Comparison of ENCODE assay signal across 1 cellular context in the genomic region with DNA sequence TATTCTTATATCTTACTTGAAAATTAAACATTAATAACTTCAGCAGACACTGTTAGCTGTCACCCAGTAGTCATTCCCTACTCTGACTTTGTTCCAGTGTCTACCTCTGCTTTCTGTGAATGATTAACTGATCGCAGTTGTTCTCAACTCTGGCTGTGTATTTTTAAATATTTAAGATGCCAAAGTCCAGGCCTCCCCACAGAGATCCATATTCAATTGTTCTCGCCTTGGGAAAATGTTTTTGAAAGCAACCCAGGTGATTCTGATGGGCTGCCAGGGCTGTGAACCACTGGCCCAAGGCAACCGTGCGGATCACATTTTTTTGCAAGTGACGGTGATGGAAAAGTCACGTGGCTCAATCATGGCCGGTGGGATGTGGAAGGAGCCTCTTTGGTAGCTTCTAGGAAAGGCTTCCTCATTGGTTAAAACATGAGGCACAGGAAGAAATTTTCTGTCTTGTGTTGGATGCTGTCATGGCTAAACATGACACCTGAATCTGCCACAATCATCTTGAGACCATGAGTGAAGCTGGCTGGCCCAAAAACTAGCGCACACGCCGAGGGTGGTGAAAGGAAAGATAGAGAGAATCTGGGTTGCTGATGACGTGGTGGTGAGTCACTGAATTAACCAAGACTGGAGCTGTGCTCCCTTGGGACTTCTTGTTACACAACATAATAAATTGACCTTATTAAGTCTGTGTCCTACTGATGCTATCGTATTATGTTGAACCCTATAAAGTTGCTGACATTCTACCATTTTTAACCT.
TF ChIP-seq lines count a peak whose summit lies in the region.

No MANE protein-coding gene starts in this region.

TF ChIP-seq in HepG2, 621 proteins besides CTCF, POLR2A, EP300 and RAD21 (continued from another document and continues in another):
- TF ChIP-seq, protein P1, sequence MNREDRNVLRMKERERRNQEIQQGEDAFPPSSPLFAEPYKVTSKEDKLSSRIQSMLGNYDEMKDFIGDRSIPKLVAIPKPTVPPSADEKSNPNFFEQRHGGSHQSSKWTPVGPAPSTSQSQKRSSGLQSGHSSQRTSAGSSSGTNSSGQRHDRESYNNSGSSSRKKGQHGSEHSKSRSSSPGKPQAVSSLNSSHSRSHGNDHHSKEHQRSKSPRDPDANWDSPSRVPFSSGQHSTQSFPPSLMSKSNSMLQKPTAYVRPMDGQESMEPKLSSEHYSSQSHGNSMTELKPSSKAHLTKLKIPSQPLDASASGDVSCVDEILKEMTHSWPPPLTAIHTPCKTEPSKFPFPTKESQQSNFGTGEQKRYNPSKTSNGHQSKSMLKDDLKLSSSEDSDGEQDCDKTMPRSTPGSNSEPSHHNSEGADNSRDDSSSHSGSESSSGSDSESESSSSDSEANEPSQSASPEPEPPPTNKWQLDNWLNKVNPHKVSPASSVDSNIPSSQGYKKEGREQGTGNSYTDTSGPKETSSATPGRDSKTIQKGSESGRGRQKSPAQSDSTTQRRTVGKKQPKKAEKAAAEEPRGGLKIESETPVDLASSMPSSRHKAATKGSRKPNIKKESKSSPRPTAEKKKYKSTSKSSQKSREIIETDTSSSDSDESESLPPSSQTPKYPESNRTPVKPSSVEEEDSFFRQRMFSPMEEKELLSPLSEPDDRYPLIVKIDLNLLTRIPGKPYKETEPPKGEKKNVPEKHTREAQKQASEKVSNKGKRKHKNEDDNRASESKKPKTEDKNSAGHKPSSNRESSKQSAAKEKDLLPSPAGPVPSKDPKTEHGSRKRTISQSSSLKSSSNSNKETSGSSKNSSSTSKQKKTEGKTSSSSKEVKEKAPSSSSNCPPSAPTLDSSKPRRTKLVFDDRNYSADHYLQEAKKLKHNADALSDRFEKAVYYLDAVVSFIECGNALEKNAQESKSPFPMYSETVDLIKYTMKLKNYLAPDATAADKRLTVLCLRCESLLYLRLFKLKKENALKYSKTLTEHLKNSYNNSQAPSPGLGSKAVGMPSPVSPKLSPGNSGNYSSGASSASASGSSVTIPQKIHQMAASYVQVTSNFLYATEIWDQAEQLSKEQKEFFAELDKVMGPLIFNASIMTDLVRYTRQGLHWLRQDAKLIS (CRISPR knock-in tag; IDR thresholded peaks at IDR 0.05), result no peak
- TF ChIP-seq ZNF430 (CRISPR knock-in tag; IDR thresholded peaks at IDR 0.05), result no peak
- TF ChIP-seq HNF4A (CRISPR knock-in tag; IDR thresholded peaks at IDR 0.05), result peak; percentile 88
- no peak for TF ChIP-seq ZNF746 (CRISPR knock-in tag; IDR thresholded peaks at IDR 0.05)
- TF ChIP-seq HDAC1 (CRISPR knock-in tag; IDR thresholded peaks at IDR 0.05), result peak; percentile 62
- TF ChIP-seq, protein P2, sequence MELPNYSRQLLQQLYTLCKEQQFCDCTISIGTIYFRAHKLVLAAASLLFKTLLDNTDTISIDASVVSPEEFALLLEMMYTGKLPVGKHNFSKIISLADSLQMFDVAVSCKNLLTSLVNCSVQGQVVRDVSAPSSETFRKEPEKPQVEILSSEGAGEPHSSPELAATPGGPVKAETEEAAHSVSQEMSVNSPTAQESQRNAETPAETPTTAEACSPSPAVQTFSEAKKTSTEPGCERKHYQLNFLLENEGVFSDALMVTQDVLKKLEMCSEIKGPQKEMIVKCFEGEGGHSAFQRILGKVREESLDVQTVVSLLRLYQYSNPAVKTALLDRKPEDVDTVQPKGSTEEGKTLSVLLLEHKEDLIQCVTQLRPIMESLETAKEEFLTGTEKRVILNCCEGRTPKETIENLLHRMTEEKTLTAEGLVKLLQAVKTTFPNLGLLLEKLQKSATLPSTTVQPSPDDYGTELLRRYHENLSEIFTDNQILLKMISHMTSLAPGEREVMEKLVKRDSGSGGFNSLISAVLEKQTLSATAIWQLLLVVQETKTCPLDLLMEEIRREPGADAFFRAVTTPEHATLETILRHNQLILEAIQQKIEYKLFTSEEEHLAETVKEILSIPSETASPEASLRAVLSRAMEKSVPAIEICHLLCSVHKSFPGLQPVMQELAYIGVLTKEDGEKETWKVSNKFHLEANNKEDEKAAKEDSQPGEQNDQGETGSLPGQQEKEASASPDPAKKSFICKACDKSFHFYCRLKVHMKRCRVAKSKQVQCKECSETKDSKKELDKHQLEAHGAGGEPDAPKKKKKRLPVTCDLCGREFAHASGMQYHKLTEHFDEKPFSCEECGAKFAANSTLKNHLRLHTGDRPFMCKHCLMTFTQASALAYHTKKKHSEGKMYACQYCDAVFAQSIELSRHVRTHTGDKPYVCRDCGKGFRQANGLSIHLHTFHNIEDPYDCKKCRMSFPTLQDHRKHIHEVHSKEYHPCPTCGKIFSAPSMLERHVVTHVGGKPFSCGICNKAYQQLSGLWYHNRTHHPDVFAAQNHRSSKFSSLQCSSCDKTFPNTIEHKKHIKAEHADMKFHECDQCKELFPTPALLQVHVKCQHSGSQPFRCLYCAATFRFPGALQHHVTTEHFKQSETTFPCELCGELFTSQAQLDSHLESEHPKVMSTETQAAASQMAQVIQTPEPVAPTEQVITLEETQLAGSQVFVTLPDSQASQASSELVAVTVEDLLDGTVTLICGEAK (IDR thresholded peaks at IDR 0.05), result no peak
- TF ChIP-seq, protein P2 (CRISPR knock-in tag; IDR thresholded peaks at IDR 0.05), result peak; percentile 58; the same call in 1 of the 2 replicates
- TF ChIP-seq RBM39 (IDR thresholded peaks at IDR 0.05; ENCODE audit: low read depth, low read length, poor library complexity, severe bottlenecking), result no peak
- TF ChIP-seq, protein P3, sequence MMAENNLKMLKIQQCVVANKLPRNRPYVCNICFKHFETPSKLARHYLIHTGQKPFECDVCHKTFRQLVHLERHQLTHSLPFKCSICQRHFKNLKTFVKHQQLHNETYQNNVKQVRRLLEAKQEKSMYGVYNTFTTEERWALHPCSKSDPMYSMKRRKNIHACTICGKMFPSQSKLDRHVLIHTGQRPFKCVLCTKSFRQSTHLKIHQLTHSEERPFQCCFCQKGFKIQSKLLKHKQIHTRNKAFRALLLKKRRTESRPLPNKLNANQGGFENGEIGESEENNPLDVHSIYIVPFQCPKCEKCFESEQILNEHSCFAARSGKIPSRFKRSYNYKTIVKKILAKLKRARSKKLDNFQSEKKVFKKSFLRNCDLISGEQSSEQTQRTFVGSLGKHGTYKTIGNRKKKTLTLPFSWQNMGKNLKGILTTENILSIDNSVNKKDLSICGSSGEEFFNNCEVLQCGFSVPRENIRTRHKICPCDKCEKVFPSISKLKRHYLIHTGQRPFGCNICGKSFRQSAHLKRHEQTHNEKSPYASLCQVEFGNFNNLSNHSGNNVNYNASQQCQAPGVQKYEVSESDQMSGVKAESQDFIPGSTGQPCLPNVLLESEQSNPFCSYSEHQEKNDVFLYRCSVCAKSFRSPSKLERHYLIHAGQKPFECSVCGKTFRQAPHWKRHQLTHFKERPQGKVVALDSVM (CRISPR knock-in tag; IDR thresholded peaks at IDR 0.05), result no peak
- no peak for TF ChIP-seq NBN (conservative IDR thresholded peaks at IDR 0.05)
- TF ChIP-seq, protein P4, sequence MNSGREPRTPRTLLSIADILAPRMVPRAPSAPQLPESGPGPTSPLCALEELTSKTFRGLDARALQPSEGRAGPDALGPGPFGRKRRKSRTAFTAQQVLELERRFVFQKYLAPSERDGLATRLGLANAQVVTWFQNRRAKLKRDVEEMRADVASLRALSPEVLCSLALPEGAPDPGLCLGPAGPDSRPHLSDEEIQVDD (CRISPR knock-in tag; IDR thresholded peaks at IDR 0.05; ENCODE audit: borderline replicate concordance), result no peak
- TF ChIP-seq, protein P5, sequence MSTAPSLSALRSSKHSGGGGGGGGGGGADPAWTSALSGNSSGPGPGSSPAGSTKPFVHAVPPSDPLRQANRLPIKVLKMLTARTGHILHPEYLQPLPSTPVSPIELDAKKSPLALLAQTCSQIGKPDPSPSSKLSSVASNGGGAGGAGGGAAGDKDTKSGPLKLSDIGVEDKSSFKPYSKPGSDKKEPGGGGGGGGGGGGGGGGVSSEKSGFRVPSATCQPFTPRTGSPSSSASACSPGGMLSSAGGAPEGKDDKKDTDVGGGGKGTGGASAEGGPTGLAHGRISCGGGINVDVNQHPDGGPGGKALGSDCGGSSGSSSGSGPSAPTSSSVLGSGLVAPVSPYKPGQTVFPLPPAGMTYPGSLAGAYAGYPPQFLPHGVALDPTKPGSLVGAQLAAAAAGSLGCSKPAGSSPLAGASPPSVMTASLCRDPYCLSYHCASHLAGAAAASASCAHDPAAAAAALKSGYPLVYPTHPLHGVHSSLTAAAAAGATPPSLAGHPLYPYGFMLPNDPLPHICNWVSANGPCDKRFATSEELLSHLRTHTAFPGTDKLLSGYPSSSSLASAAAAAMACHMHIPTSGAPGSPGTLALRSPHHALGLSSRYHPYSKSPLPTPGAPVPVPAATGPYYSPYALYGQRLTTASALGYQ (CRISPR knock-in tag; IDR thresholded peaks at IDR 0.05), result peak; percentile 60; the same call in 1 of the 2 replicates
- TF ChIP-seq ZSCAN12 (CRISPR knock-in tag; IDR thresholded peaks at IDR 0.05), result no peak
- no peak for TF ChIP-seq FOXK2 (IDR thresholded peaks at IDR 0.05)
- TF ChIP-seq, protein P6, sequence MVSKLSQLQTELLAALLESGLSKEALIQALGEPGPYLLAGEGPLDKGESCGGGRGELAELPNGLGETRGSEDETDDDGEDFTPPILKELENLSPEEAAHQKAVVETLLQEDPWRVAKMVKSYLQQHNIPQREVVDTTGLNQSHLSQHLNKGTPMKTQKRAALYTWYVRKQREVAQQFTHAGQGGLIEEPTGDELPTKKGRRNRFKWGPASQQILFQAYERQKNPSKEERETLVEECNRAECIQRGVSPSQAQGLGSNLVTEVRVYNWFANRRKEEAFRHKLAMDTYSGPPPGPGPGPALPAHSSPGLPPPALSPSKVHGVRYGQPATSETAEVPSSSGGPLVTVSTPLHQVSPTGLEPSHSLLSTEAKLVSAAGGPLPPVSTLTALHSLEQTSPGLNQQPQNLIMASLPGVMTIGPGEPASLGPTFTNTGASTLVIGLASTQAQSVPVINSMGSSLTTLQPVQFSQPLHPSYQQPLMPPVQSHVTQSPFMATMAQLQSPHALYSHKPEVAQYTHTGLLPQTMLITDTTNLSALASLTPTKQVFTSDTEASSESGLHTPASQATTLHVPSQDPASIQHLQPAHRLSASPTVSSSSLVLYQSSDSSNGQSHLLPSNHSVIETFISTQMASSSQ (IDR thresholded peaks at IDR 0.05; ENCODE audit: low read depth), result peak; percentile 96
- TF ChIP-seq, protein P6 (CRISPR knock-in tag; IDR thresholded peaks at IDR 0.05; ENCODE audit: borderline replicate concordance), result peak; percentile 98
- TF ChIP-seq ZSCAN25 (CRISPR knock-in tag; IDR thresholded peaks at IDR 0.05), result no peak
- TF ChIP-seq, protein P7, sequence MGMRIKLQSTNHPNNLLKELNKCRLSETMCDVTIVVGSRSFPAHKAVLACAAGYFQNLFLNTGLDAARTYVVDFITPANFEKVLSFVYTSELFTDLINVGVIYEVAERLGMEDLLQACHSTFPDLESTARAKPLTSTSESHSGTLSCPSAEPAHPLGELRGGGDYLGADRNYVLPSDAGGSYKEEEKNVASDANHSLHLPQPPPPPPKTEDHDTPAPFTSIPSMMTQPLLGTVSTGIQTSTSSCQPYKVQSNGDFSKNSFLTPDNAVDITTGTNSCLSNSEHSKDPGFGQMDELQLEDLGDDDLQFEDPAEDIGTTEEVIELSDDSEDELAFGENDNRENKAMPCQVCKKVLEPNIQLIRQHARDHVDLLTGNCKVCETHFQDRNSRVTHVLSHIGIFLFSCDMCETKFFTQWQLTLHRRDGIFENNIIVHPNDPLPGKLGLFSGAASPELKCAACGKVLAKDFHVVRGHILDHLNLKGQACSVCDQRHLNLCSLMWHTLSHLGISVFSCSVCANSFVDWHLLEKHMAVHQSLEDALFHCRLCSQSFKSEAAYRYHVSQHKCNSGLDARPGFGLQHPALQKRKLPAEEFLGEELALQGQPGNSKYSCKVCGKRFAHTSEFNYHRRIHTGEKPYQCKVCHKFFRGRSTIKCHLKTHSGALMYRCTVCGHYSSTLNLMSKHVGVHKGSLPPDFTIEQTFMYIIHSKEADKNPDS (CRISPR knock-in tag; IDR thresholded peaks at IDR 0.05), result no peak
- TF ChIP-seq, protein P8, sequence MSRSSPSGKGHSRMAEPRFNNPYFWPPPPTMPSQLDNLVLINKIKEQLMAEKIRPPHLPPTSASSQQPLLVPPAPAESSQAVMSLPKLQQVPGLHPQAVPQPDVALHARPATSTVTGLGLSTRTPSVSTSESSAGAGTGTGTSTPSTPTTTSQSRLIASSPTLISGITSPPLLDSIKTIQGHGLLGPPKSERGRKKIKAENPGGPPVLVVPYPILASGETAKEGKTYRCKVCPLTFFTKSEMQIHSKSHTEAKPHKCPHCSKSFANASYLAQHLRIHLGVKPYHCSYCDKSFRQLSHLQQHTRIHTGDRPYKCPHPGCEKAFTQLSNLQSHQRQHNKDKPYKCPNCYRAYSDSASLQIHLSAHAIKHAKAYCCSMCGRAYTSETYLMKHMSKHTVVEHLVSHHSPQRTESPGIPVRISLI (CRISPR knock-in tag; IDR thresholded peaks at IDR 0.05; ENCODE audit: borderline replicate concordance), result no peak; the same call in none of the 2 replicates
